In genomic region chr16:69615528-69615927, GRCh38 we compare ENCODE assay signal across 29 cellular contexts.
"Had no signal": no experiment of that assay in that cellular context is flagged by ENCODE, and none has a peak within 500 bp of the region (broad histone marks: within the 10 kb centered on the region; RNA-seq: fewer than 3 reads in every experiment).

No MANE protein-coding gene starts in this region.

- DNase-seq: activated CD4-positive, alpha-beta T cell treated with anti-CD3 and anti-CD28 coated beads, Interleukin-2, amount 10 ng/mL, durations not matched to agents 7 days and 5 days; activated CD4-positive, CD25-positive, alpha-beta regulatory T cell treated with anti-CD3 and anti-CD28 coated beads, Interleukin-2, amount 50 U/mL, for 72 hours; activated CD8-positive, alpha-beta memory T cell treated with anti-CD3 and anti-CD28 coated beads, Interleukin-2, amount 10 ng/mL, durations not matched to agents 7 days and 5 days; activated CD8-positive, alpha-beta T cell treated with anti-CD3 and anti-CD28 coated beads for 36 hours; activated effector memory CD4-positive, alpha-beta T cell treated with anti-CD3 and anti-CD28 coated beads, Interleukin-2, amount 50 U/mL, for 16 hours; activated naive CD4-positive, alpha-beta T cell treated with anti-CD3 and anti-CD28 coated beads, Interleukin-2, amount 50 U/mL, for 16 hours; activated T-cell treated with anti-CD3 and anti-CD28 coated beads for 4 hours; adrenal gland; brain microvascular endothelial cell; caudate nucleus; effector memory CD4-positive, alpha-beta T cell; head of caudate nucleus; hypothalamus; islet precursor cell; left cardiac atrium; lower lobe of right lung; naive thymus-derived CD4-positive, alpha-beta T cell; retina; sigmoid colon; stimulated activated CD4-positive, alpha-beta T cell treated with anti-CD3 and anti-CD28 coated beads, Interleukin-2, amount 100 ng/mL, for 48 hours; stimulated activated CD8-positive, alpha-beta memory T cell treated with anti-CD3 and anti-CD28 coated beads, Interleukin-4, amount 100 ng/mL, for 48 hours; stimulated activated naive CD4-positive, alpha-beta T cell; substantia nigra had no signal

- H3K4me3 ChIP-seq: adrenal gland, ascending aorta, lower lobe of right lung, neural progenitor cell, sigmoid colon, tibial nerve had no signal

- H2AFZ ChIP-seq: neural progenitor cell had no signal

- ATAC-seq: activated CD8-positive, alpha-beta memory T cell treated with anti-CD3 and anti-CD28 coated beads, Interleukin-2, amount 10 ng/mL, durations not matched to agents 7 days and 5 days; activated CD8-positive, alpha-beta T cell treated with anti-CD3 and anti-CD28 coated beads for 36 hours; esophagus mucosa; left cardiac atrium; lower lobe of right lung; naive thymus-derived CD4-positive, alpha-beta T cell had no signal

- H3K27ac ChIP-seq: brain microvascular endothelial cell, lower lobe of right lung, neural progenitor cell, tibial nerve, VCaP had no signal

- H3K36me3 ChIP-seq: adrenal gland, ascending aorta, lower lobe of right lung, neural progenitor cell, sigmoid colon, tibial nerve had no signal

- H3K27ac Mint-ChIP-seq: activated CD4-positive, alpha-beta T cell treated with anti-CD3 and anti-CD28 coated beads, Interleukin-2, amount 10 ng/mL, durations not matched to agents 7 days and 5 days; activated CD8-positive, alpha-beta memory T cell treated with anti-CD3 and anti-CD28 coated beads, Interleukin-2, amount 10 ng/mL, durations not matched to agents 7 days and 5 days; activated CD8-positive, alpha-beta T cell treated with anti-CD3 and anti-CD28 coated beads for 36 hours; neural progenitor cell; T-helper 2 cell treated with Interferon-gamma antibody and Interleukin-4, amounts not matched to agents 5 μg/mL and 100 μg/mL, for 36 hours had no signal

- H3K27me3 Mint-ChIP-seq: activated CD4-positive, alpha-beta T cell treated with anti-CD3 and anti-CD28 coated beads, Interleukin-2, amount 10 ng/mL, durations not matched to agents 7 days and 5 days; activated CD8-positive, alpha-beta memory T cell treated with anti-CD3 and anti-CD28 coated beads, Interleukin-2, amount 10 ng/mL, durations not matched to agents 7 days and 5 days; activated CD8-positive, alpha-beta T cell treated with anti-CD3 and anti-CD28 coated beads for 36 hours; naive thymus-derived CD4-positive, alpha-beta T cell had no signal

- H3K9me3 ChIP-seq: adrenal gland, ascending aorta, lower lobe of right lung, sigmoid colon, tibial nerve had no signal

- H3K4me2 ChIP-seq: neural progenitor cell had no signal

- H3K4me3 Mint-ChIP-seq: activated CD4-positive, alpha-beta T cell treated with anti-CD3 and anti-CD28 coated beads, Interleukin-2, amount 10 ng/mL, durations not matched to agents 7 days and 5 days; activated CD8-positive, alpha-beta memory T cell treated with anti-CD3 and anti-CD28 coated beads, Interleukin-2, amount 10 ng/mL, durations not matched to agents 7 days and 5 days; activated CD8-positive, alpha-beta T cell treated with anti-CD3 and anti-CD28 coated beads for 36 hours; naive thymus-derived CD4-positive, alpha-beta T cell; neural progenitor cell; T-helper 2 cell treated with Interferon-gamma antibody and Interleukin-4, amounts not matched to agents 5 μg/mL and 100 μg/mL, for 36 hours had no signal

- H3K9ac ChIP-seq: neural progenitor cell had no signal

- H3K27me3 ChIP-seq: adrenal gland, ascending aorta, brain microvascular endothelial cell, neural progenitor cell, sigmoid colon, tibial nerve had no signal

- H3K9me3 Mint-ChIP-seq: activated CD4-positive, alpha-beta T cell treated with anti-CD3 and anti-CD28 coated beads, Interleukin-2, amount 10 ng/mL, durations not matched to agents 7 days and 5 days; activated CD8-positive, alpha-beta T cell treated with anti-CD3 and anti-CD28 coated beads for 36 hours; naive thymus-derived CD4-positive, alpha-beta T cell; neural progenitor cell; T-helper 2 cell treated with Interferon-gamma antibody and Interleukin-4, amounts not matched to agents 5 μg/mL and 100 μg/mL, for 36 hours had no signal
